In genomic region chr10:75276029-75276872, GRCh38 we compare ENCODE assay signal across 17 cellular contexts. TPM values are rescaled to one million over a fixed set of nuclear protein-coding genes. Genes with fewer than 3 reads are reported as not detected.
DNase-seq lines count a peak whose midpoint lies in the region; ATAC-seq, FAIRE-seq and TF ChIP-seq lines count a peak whose summit lies in the region.
"Had no signal": no experiment of that assay in that cellular context is flagged by ENCODE, and none has a peak within 500 bp of the region (broad histone marks: within the 10 kb centered on the region; RNA-seq: fewer than 3 reads in every experiment).

No MANE protein-coding gene starts in this region.

- POLR2A ChIA-PET in HepG2 (lab: Yijun Ruan, JAX) = no interaction called here

- intact Hi-C loops in right lobe of liver (cut with DNase I) (no loop called here), HepG2 (cut with micrococcal nuclease; ENCODE audit: unreplicated experiment) (no loop called here), left ventricle myocardium inferior (cut with micrococcal nuclease) (no loop called here), psoas muscle (cut with DNase I) (no loop called here)

- no peaks in the 10 kb centered on the region for H3K79me2 ChIP-seq in HepG2 (ENCODE audit: insufficient read depth, low read length)

- H3K27me3 ChIP-seq in right lobe of liver = no peaks in the 10 kb centered on the region
- peaks cover 2 to 5% of the 10 kb centered on the region in 2 experiments; a peak in 3 of 5 replicates for H3K27me3 ChIP-seq in HepG2 (ENCODE audit: control insufficient read depth in 1 of 2, insufficient read depth in 2 of 2, low read length in 2 of 2)
- peaks cover 4% of the 10 kb centered on the region for H3K27me3 ChIP-seq in left ventricle myocardium inferior (ENCODE audit: low read depth)
- no peaks in the 10 kb centered on the region for H3K27me3 ChIP-seq in psoas muscle (ENCODE audit: insufficient read depth in 3 of 3, low read length in 2 of 3)
- H3K27me3 ChIP-seq: breast epithelium, pancreas had no signal

- no TSS peak for BruUV-seq in HepG2 (replicated peaks; lab: Mats Ljungman, UMichigan)

- no peak for TF ChIP-seq EP300 in HepG2 (IDR thresholded peaks at IDR 0.05; ENCODE audit: low read depth in 2 of 2, low read length in 2 of 2)
- TF ChIP-seq EP300 in HepG2 (CRISPR knock-in tag; IDR thresholded peaks at IDR 0.05; ENCODE audit: borderline replicate concordance) = no peak

- WGBS in right lobe of liver (ENCODE audit: insufficient coverage, low coverage, low lambda C conversion rate, missing lambda C conversion rate) = 58% methylated on average over 18 of the region's 46 CpGs
- WGBS in HepG2 (ENCODE audit: low lambda C conversion rate) = 81% methylated on average over 42 of the region's 46 CpGs
- WGBS in psoas muscle, 3 donors = 48 to 57% (median 56%) methylated on average over 41 to 46 of the region's 46 CpGs

- no peak for FAIRE-seq in HepG2 (lab: Jason Lieb, UNC)
- FAIRE-seq: pancreas had no signal

- no peaks in the 10 kb centered on the region for H4K20me1 ChIP-seq in HepG2 (ENCODE audit: insufficient read depth, low read length)

- ATAC-seq in right lobe of liver (peak; percentile 28 to 45 (median 33)), HepG2 (no peak; the same call in 2 of the 3 replicates), psoas muscle (no peak), GM21423 (IDR thresholded peaks at IDR 0.05; ENCODE audit: unreplicated experiment) (no peak)
- ATAC-seq: activated CD4-positive, CD25-positive, alpha-beta regulatory T cell treated with anti-CD3 and anti-CD28 coated beads, Interleukin-2, amount 50 U/mL, for 24 hours; pancreas had no signal

- in situ Hi-C loops in HepG2 (cut with HindIII; ENCODE audit: extremely low pct_ligation_motif_present, low pct_unique_long_range_greater_than_20kb) = loop anchor here (25.0 kb wide), 1 partner anchor 1036 kb away; no protein-coding TSS in a partner anchor

- H3K9ac ChIP-seq in HepG2 (ENCODE audit: insufficient read depth, low read depth, low read length) = no peak overlapping the region

- CTCF ChIA-PET in HepG2 (lab: Yijun Ruan, JAX; ENCODE audit: low intra/inter-chr PET ratio, low total read pairs) = no interaction called here

- TF ChIP-seq POLR2A in right lobe of liver (IDR thresholded peaks at IDR 0.05) (no peak), HepG2 (IDR thresholded peaks at IDR 0.05; ENCODE audit: insufficient read depth in 1 of 2, low read depth in 2 of 2, low read length in 2 of 2) (no peak)

- H3K4me3 ChIP-seq in right lobe of liver = peak overlapping the region in 1 of 3 donors; percentile 21
- H3K4me3 ChIP-seq in HepG2 (replicated peaks in 1 of 3; ENCODE audit: insufficient read depth in 1 of 3, low read depth in 2 of 3, low read length in 3 of 3) = no peak overlapping the region
- peak overlapping the region; percentile 41 for H3K4me3 ChIP-seq in left ventricle myocardium inferior
- peak overlapping the region; percentile 18 for H3K4me3 ChIP-seq in psoas muscle
- H3K4me3 ChIP-seq: pancreas had no signal

- H3K9me3 ChIP-seq in right lobe of liver (no peaks in the 10 kb centered on the region), HepG2 (ENCODE audit: low read length) (no peaks in the 10 kb centered on the region), left ventricle myocardium inferior (replicated peaks) (no peaks in the 10 kb centered on the region), psoas muscle (no peaks in the 10 kb centered on the region)
- H3K9me3 ChIP-seq: breast epithelium, pancreas had no signal

- DNase-seq in right lobe of liver (peak in 1 of 3 donors; percentile 24), HepG2 (ENCODE audit: low spot score) (no peak), left ventricle myocardium inferior (no peak), psoas muscle (no peak), NCI-H446 (lab: John Stamatoyannopoulos, UW) (no peak), HUDEP-2 (lab: John Stamatoyannopoulos, UW; ENCODE audit: unreplicated experiment in 76 of 76) (no peak), NOMO-1 treated with DMSO at 0.1 percent for 48 hours (lab: John Stamatoyannopoulos, UW; ENCODE audit: unreplicated experiment) (no peak)
- DNase-seq: activated T-cell treated with anti-CD3 and anti-CD28 coated beads for 4 hours, foreskin melanocyte, immature natural killer cell, NCI-H1694, NCI-H774, T-helper 2 cell had no signal

- H3K36me3 ChIP-seq in right lobe of liver (no peaks in the 10 kb centered on the region), HepG2 (replicated peaks in 1 of 2; ENCODE audit: control insufficient read depth in 1 of 2, insufficient read depth in 2 of 2, low read length in 2 of 2) (no peaks in the 10 kb centered on the region), left ventricle myocardium inferior (no peaks in the 10 kb centered on the region), psoas muscle (ENCODE audit: insufficient read depth in 1 of 2, low read depth in 1 of 2) (no peaks in the 10 kb centered on the region)
- H3K36me3 ChIP-seq: breast epithelium, pancreas had no signal

- H2AFZ ChIP-seq in HepG2 (ENCODE audit: low read length) = no peak overlapping the region

- H3K4me1 ChIP-seq in right lobe of liver (no peaks in the 10 kb centered on the region), HepG2 (ENCODE audit: insufficient read depth, low read length) (peaks cover 12% of the 10 kb centered on the region; the same call in 1 of the 2 replicates), left ventricle myocardium inferior (peaks cover 6% of the 10 kb centered on the region), psoas muscle (no peaks in the 10 kb centered on the region)
- H3K4me1 ChIP-seq: breast epithelium, pancreas had no signal

- H3K27ac ChIP-seq in right lobe of liver = no peak overlapping the region
- H3K27ac ChIP-seq in HepG2 (ENCODE audit: extremely low read length, insufficient read depth, low read length) = no peak overlapping the region
- no peak overlapping the region for H3K27ac ChIP-seq in left ventricle myocardium inferior (replicated peaks)
- H3K27ac ChIP-seq in psoas muscle = no peak overlapping the region
- H3K27ac ChIP-seq: breast epithelium, pancreas had no signal

- no peak overlapping the region for H3K4me2 ChIP-seq in HepG2 (ENCODE audit: low read depth, low read length)

- no peak for TF ChIP-seq RAD21 in HepG2 (CRISPR knock-in tag; IDR thresholded peaks at IDR 0.05)

- TF ChIP-seq CTCF in right lobe of liver (IDR thresholded peaks at IDR 0.05) (no peak), HepG2 (CRISPR knock-in tag; IDR thresholded peaks at IDR 0.05) (no peak), left ventricle myocardium inferior (IDR thresholded peaks at IDR 0.05; ENCODE audit: borderline replicate concordance) (no peak), psoas muscle (IDR thresholded peaks at IDR 0.05) (no peak)

TF ChIP-seq in HepG2, 621 proteins besides CTCF, POLR2A, EP300 and RAD21 (continues in another document):
- TF ChIP-seq U2AF2 (IDR thresholded peaks at IDR 0.05; ENCODE audit: low read depth, low read length) = no peak
- no peak for TF ChIP-seq ZBTB2 (CRISPR knock-in tag; IDR thresholded peaks at IDR 0.05; ENCODE audit: low read depth)

RNA-seq across cellular contexts. Expression of gene COMTD1, which starts 40.5 kb away (rescaled TPM):
- total RNA-seq in right lobe of liver = 10 to 100 TPM; 14.3 to 88.7 (median 22.1) TPM
- 9.8 and 18.4 TPM in 2 replicates for total RNA-seq in HepG2 (2016; rRNA removed; fragmentation: Illumina TruSeq; extraction: Trizol)
- total RNA-seq in HepG2 (2016; cell fraction: cytosol; rRNA removed; fragmentation: Illumina TruSeq; extraction: Trizol; ENCODE audit: low read depth) = 12.2 and 16.1 TPM in 2 replicates
- 10.6 and 19.5 TPM in 2 replicates for total RNA-seq in HepG2 (2016; cell fraction: insoluble cytoplasmic fraction; rRNA removed; fragmentation: Illumina TruSeq; extraction: Trizol)
- 12.0 and 14.7 TPM in 2 replicates for total RNA-seq in HepG2 (2016; cell fraction: membrane; rRNA removed; fragmentation: Illumina TruSeq; extraction: Trizol)
- total RNA-seq in HepG2 (2016; cell fraction: nucleus; rRNA removed; fragmentation: Illumina TruSeq; extraction: Trizol) = 14.6 and 16.0 TPM in 2 replicates
- 11.8 and 12.6 TPM in 2 replicates for polyA plus RNA-seq in HepG2 (2011; rRNA removed)
- 6.8 and 16.3 TPM in 2 replicates for polyA plus RNA-seq in HepG2 (2011; cell fraction: cytosol; rRNA removed)
- 56.9 and 70.5 TPM in 2 replicates for polyA plus RNA-seq in HepG2 (2011; cell fraction: nucleus; rRNA removed)
- polyA plus RNA-seq in HepG2 (2012) = 8.1 and 13.6 TPM in 2 replicates
- 10.0 and 12.3 TPM in 2 replicates for polyA plus RNA-seq in HepG2 (2016; cell fraction: cytosol; fragmentation: Illumina TruSeq; extraction: Trizol; ENCODE audit: low read depth)
- 8.1 and 10.1 TPM in 2 replicates for polyA plus RNA-seq in HepG2 (2016; cell fraction: insoluble cytoplasmic fraction; fragmentation: Illumina TruSeq; extraction: Trizol; ENCODE audit: low read depth)
- polyA plus RNA-seq in HepG2 (2016; cell fraction: membrane; fragmentation: Illumina TruSeq; extraction: Trizol; ENCODE audit: low read depth) = 9.1 and 10.0 TPM in 2 replicates
- polyA plus RNA-seq in HepG2 (2016; cell fraction: nucleus; fragmentation: Illumina TruSeq; extraction: Trizol; ENCODE audit: insufficient read depth, low read depth) = 30.4 and 30.9 TPM in 2 replicates
- polyA minus RNA-seq in HepG2 (2011; rRNA and poly(A)+ RNA removed; ENCODE audit: low replicate concordance) = 5.5 and 7.7 TPM in 2 replicates
- 3.2 and 9.5 TPM in 2 replicates for polyA minus RNA-seq in HepG2 (2011; cell fraction: cytosol; rRNA and poly(A)+ RNA removed)
- polyA minus RNA-seq in HepG2 (2011; cell fraction: nucleus; rRNA and poly(A)+ RNA removed) = 3.4 and 4.1 TPM in 2 replicates
- total RNA-seq in left ventricle myocardium inferior = 29.0 TPM
- 10 to 100 TPM; 15.2 to 38.8 (median 21.2) TPM for total RNA-seq in psoas muscle
- 10 to 100 TPM in 2 of 3 donors, 1 to 10 TPM in 1; 5.8 to 54.7 (median 49.3) TPM for polyA plus RNA-seq in psoas muscle

Comparison
In these comparisons a context has a peak if more than half of its experiments do, and no peak if none do; other contexts are left out.
1. ATAC-seq: peak in right lobe of liver (4 of 4); none in HepG2 (single experiment), psoas muscle (0 of 4) and GM21423 (single experiment).
2. H3K4me3 ChIP-seq: peak in left ventricle myocardium inferior (single experiment) and psoas muscle (single experiment); none in HepG2 (0 of 3).